ENCODE assay signal across 8 cellular contexts in genomic region chr11:37449146-37449545, GRCh38.
DNase-seq lines count a peak whose midpoint lies in the region; ATAC-seq, FAIRE-seq and TF ChIP-seq lines count a peak whose summit lies in the region.
"Had no signal": no experiment of that assay in that cellular context is flagged by ENCODE, and none has a peak within 500 bp of the region (broad histone marks: within the 10 kb centered on the region; RNA-seq: fewer than 3 reads in every experiment).

No MANE protein-coding gene starts in this region.

- H3K27me3 ChIP-seq in endodermal cell (ENCODE audit: control insufficient read depth, insufficient read depth, low read length, poor library complexity, severe bottlenecking) (no peaks in the 10 kb centered on the region), pancreas (no peaks in the 10 kb centered on the region)

- intact Hi-C loops in pancreas (cut with DNase I), result no loop called here

- peak; percentile 66 for ATAC-seq in GM19351 (IDR thresholded peaks at IDR 0.05; ENCODE audit: unreplicated experiment)
- peak in 3 of 4 donors; percentile 66 to 71 (median 67) for ATAC-seq in pancreas
- no peak for ATAC-seq in HG02763 (IDR thresholded peaks at IDR 0.05; ENCODE audit: unreplicated experiment)

- H3K36me3 ChIP-seq in endodermal cell (ENCODE audit: control insufficient read depth, insufficient read depth, low read length) (no peaks in the 10 kb centered on the region), pancreas (no peaks in the 10 kb centered on the region)

- H3K27ac ChIP-seq in endodermal cell (ENCODE audit: low read depth, low read length), result no peak overlapping the region
- H3K27ac ChIP-seq in pancreas, result no peak overlapping the region

- no peak overlapping the region for H3K4me3 Mint-ChIP-seq in endodermal cell
- H3K4me3 Mint-ChIP-seq: T-helper 1 cell treated with Interleukin-12 subunit alpha and Interleukin-12 subunit beta and Interleukin-4 antibody, amounts not matched to agents 30 μg/mL and 1 μg/mL, for 36 hours had no signal

- WGBS in endodermal cell (ENCODE audit: insufficient coverage in 1 of 2, insufficient read length in 1 of 2), 2 experiments, result 0 to 46% methylated on average over 1 to 3 of the region's 3 CpGs
- WGBS in pancreas, 2 donors, result 8% methylated on average over 3 of the region's 3 CpGs

- no peak overlapping the region for H3K9ac ChIP-seq in endodermal cell (ENCODE audit: extremely low read depth, low read length, poor library complexity, severe bottlenecking)

- H3K27me3 Mint-ChIP-seq in endodermal cell (ENCODE audit: insufficient read depth), result no peaks in the 10 kb centered on the region

- H3K9me3 ChIP-seq in endodermal cell (ENCODE audit: control insufficient read depth, low read length), result peaks cover 3% of the 10 kb centered on the region
- H3K9me3 ChIP-seq in pancreas, result no peaks in the 10 kb centered on the region

- H3K4me1 ChIP-seq in endodermal cell (ENCODE audit: control insufficient read depth, insufficient read depth, low read length), result no peaks in the 10 kb centered on the region
- peaks cover 3 to 32% (median 28%) of the 10 kb centered on the region in 3 donors for H3K4me1 ChIP-seq in pancreas

- DNase-seq in NCI-H82 (lab: John Stamatoyannopoulos, UW), result peak; percentile 53
- DNase-seq in endodermal cell, result peak; percentile 43
- DNase-seq in pancreas, result no peak
- no peak for DNase-seq in NCI-H187 (lab: John Stamatoyannopoulos, UW)
- no peak for DNase-seq in effector CD8-positive, alpha-beta T cell (lab: John Stamatoyannopoulos, UW)

- H3K4me1 Mint-ChIP-seq in endodermal cell, result peaks cover 4% of the 10 kb centered on the region

- peak; percentile 79 for TF ChIP-seq CTCF in endodermal cell (conservative IDR thresholded peaks at IDR 0.05)
- TF ChIP-seq CTCF in pancreas (IDR thresholded peaks at IDR 0.05), result peak in 1 of 4 donors; percentile 9

- no peaks in the 10 kb centered on the region for H3K9me3 Mint-ChIP-seq in endodermal cell
- H3K9me3 Mint-ChIP-seq: T-helper 1 cell treated with Interleukin-12 subunit alpha and Interleukin-12 subunit beta and Interleukin-4 antibody, amounts not matched to agents 30 μg/mL and 1 μg/mL, for 36 hours had no signal

- no peaks in the 10 kb centered on the region for H3K36me3 Mint-ChIP-seq in endodermal cell (ENCODE audit: low read depth)

- no peak overlapping the region for H3K4me3 ChIP-seq in endodermal cell (ENCODE audit: low read length)
- H3K4me3 ChIP-seq in pancreas, result no peak overlapping the region

- no peak for FAIRE-seq in pancreas (lab: Jason Lieb, UNC)

- H3K27ac Mint-ChIP-seq in endodermal cell, result no peak overlapping the region
- H3K27ac Mint-ChIP-seq: T-helper 1 cell treated with Interleukin-12 subunit alpha and Interleukin-12 subunit beta and Interleukin-4 antibody, amounts not matched to agents 30 μg/mL and 1 μg/mL, for 36 hours had no signal

Comparison
In these comparisons a context has a peak if more than half of its experiments do, and no peak if none do; other contexts are left out.
1. DNase-seq: peak in NCI-H82 (single experiment) and endodermal cell (single experiment); none in pancreas (0 of 6), NCI-H187 (0 of 2) and effector CD8-positive, alpha-beta T cell (single experiment).